ENCODE assay signal across 7 cellular contexts in genomic region chr3:197665142-197665491, GRCh38.
DNase-seq lines count a peak whose midpoint lies in the region; ATAC-seq and TF ChIP-seq lines count a peak whose summit lies in the region.
"Not testable (repeated sequence)": the region's sequence is repeated elsewhere in the genome, so short reads cannot be mapped to it uniquely, and the experiment has no call there.

No MANE protein-coding gene starts in this region.

- H4K91ac ChIP-seq in neuronal stem cell (ENCODE audit: low read depth, low read length, poor library complexity), result not testable (repeated sequence)

- ATAC-seq in GM18519 (IDR thresholded peaks at IDR 0.05; ENCODE audit: low FRiP score, unreplicated experiment) (peak; percentile 72), GM21619 (IDR thresholded peaks at IDR 0.05; ENCODE audit: unreplicated experiment) (peak; percentile 91), HG03095 (IDR thresholded peaks at IDR 0.05; ENCODE audit: unreplicated experiment) (peak; percentile 84)

- H3K4me2 ChIP-seq in OCI-LY1 (ENCODE audit: low read length) (peak overlapping the region; percentile 61), neuronal stem cell (ENCODE audit: insufficient read depth, low read length, poor library complexity, severe bottlenecking) (peak overlapping the region; percentile 56)

- not testable (repeated sequence) for H3K14ac ChIP-seq in neuronal stem cell (ENCODE audit: low read length)

- H4K20me1 ChIP-seq in OCI-LY1 (ENCODE audit: insufficient read depth, low read length), result not testable (repeated sequence)

- H3K23ac ChIP-seq in neuronal stem cell (ENCODE audit: low read depth, low read length, poor library complexity), result not testable (repeated sequence)

- not testable (repeated sequence) for H3K79me1 ChIP-seq in neuronal stem cell (ENCODE audit: low read depth, low read length)

- WGBS in neuronal stem cell (ENCODE audit: extremely low coverage in 2 of 2, insufficient read length in 2 of 2, insufficient replicate concordance in 1 of 2), 2 donors, result no CpG with 5 or more reads among the region's 32 CpGs

- H3K4me1 ChIP-seq in OCI-LY1 (ENCODE audit: insufficient read depth, low read length, severe bottlenecking), result peaks cover 65% of the 10 kb centered on the region
- H3K4me1 ChIP-seq in neuronal stem cell (ENCODE audit: control insufficient read depth in 2 of 2, insufficient read depth in 1 of 2, low read depth in 1 of 2, low read length in 2 of 2), result not testable (repeated sequence)

- not testable (repeated sequence) for H3K27ac Mint-ChIP-seq in activated naive CD8-positive, alpha-beta T cell

- peak overlapping the region; percentile 91 for H3K27ac ChIP-seq in OCI-LY1 (ENCODE audit: low read depth, low read length, poor library complexity, severe bottlenecking)
- not testable (repeated sequence) for H3K27ac ChIP-seq in neuronal stem cell (replicated peaks; ENCODE audit: low read length)

- H3K36me3 ChIP-seq in OCI-LY1 (ENCODE audit: insufficient read depth, low read length); neuronal stem cell (replicated peaks in 1 of 2; ENCODE audit: control insufficient read depth in 2 of 2, insufficient read depth in 2 of 2, low read length in 2 of 2): not testable (repeated sequence)

- H3K9ac ChIP-seq in OCI-LY1 (ENCODE audit: low read length); neuronal stem cell (ENCODE audit: low read depth, low read length, poor library complexity): not testable (repeated sequence)

- H3F3A ChIP-seq in OCI-LY1 (ENCODE audit: insufficient read depth, low read length), result not testable (repeated sequence)

- not testable (repeated sequence) for H2BK120ac ChIP-seq in neuronal stem cell (ENCODE audit: low read depth, low read length)

- H3K4me3 Mint-ChIP-seq in activated naive CD8-positive, alpha-beta T cell, result peak overlapping the region; percentile 54

- H2BK15ac ChIP-seq in neuronal stem cell (ENCODE audit: low read length), result not testable (repeated sequence)

- not testable (repeated sequence) for H3K27me3 Mint-ChIP-seq in activated naive CD8-positive, alpha-beta T cell

- not testable (repeated sequence) for H2BK12ac ChIP-seq in neuronal stem cell (ENCODE audit: low read length)

- H3K4me1 Mint-ChIP-seq in activated naive CD8-positive, alpha-beta T cell (ENCODE audit: low read depth), result not testable (repeated sequence)

- TF ChIP-seq CTCF in OCI-LY1 (IDR thresholded peaks at IDR 0.05; ENCODE audit: low read length); foreskin fibroblast (IDR thresholded peaks at IDR 0.05; ENCODE audit: low read depth, low read length): not testable (repeated sequence)

- H2BK5ac ChIP-seq in neuronal stem cell (ENCODE audit: low read length), result not testable (repeated sequence)

- H3K4me3 ChIP-seq in OCI-LY1 (ENCODE audit: low read depth, low read length, poor library complexity, severe bottlenecking) (peak overlapping the region; percentile 50), foreskin fibroblast (ENCODE audit: low read depth in 1 of 2, low read length in 2 of 2) (peak overlapping the region; percentile 29 to 34)
- H3K4me3 ChIP-seq in neuronal stem cell (ENCODE audit: low read length in 2 of 2), result not testable (repeated sequence)

- not testable (repeated sequence) for H2AK5ac ChIP-seq in neuronal stem cell (ENCODE audit: low read depth, low read length)

- H3K9me3 Mint-ChIP-seq in activated naive CD8-positive, alpha-beta T cell (ENCODE audit: low read depth), result not testable (repeated sequence)

- not testable (repeated sequence) for H3K36me3 Mint-ChIP-seq in activated naive CD8-positive, alpha-beta T cell

- H2AFZ ChIP-seq in OCI-LY1 (ENCODE audit: low read length), result not testable (repeated sequence)
- peak overlapping the region; percentile 82 for H2AFZ ChIP-seq in neuronal stem cell (ENCODE audit: low read length)

- not testable (repeated sequence) for H3K27me3 ChIP-seq in OCI-LY1 (ENCODE audit: insufficient read depth, low read length); neuronal stem cell (ENCODE audit: control insufficient read depth in 3 of 3, insufficient read depth in 3 of 3, low read depth in 1 of 3, low read length in 3 of 3)

- not testable (repeated sequence) for H3K9me3 ChIP-seq in OCI-LY1 (ENCODE audit: low read length); neuronal stem cell (replicated peaks in 1 of 2; ENCODE audit: control insufficient read depth in 2 of 2, insufficient read depth in 1 of 2, low read depth in 1 of 2, low read length in 2 of 2)

- H3K9me2 ChIP-seq in OCI-LY1 (ENCODE audit: low read depth, low read length), result not testable (repeated sequence)

- H3K79me2 ChIP-seq in OCI-LY1 (ENCODE audit: insufficient read depth, low read length), result not testable (repeated sequence)

- not testable (repeated sequence) for H4K8ac ChIP-seq in neuronal stem cell (ENCODE audit: low read depth, low read length)

- not testable (repeated sequence) for H3K4ac ChIP-seq in neuronal stem cell (ENCODE audit: low read length)

- not testable (repeated sequence) for DNase-seq in foreskin fibroblast; neuronal stem cell (ENCODE audit: low spot score)

- not testable (repeated sequence) for H3K18ac ChIP-seq in neuronal stem cell (ENCODE audit: low read length)
